In the genomic region with DNA sequence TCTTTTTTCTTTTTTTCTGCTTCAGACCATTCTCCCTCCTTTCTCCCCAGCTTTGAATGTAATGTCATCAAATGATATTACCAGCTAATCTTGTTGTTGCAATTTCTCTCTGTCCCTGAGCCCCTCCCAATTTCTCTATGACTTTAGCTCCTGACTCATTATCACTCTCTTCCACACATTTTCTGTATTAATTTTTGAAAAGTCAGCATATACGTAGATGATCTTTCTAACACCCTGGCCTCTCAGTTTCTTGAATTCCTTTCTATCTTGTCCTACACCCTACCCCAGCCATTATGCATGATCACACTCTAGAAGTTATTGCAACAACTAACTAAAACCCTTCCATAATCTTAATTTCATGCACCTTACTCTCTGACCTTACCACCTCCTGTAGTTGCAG, we compare ENCODE assay signal across 11 cellular contexts. TPM values are rescaled to one million over a fixed set of nuclear protein-coding genes. Genes with fewer than 3 reads are reported as not detected.
"Had no signal": no experiment of that assay in that cellular context is flagged by ENCODE, and none has a peak within 500 bp of the region (broad histone marks: within the 10 kb centered on the region; RNA-seq: fewer than 3 reads in every experiment).

No MANE protein-coding gene starts in this region.

- H3K27ac ChIP-seq: GM23248 had no signal

- DNase-seq: GM23248, GOT3, H7, H9, HCEC 1CT, HFFc6 had no signal

- ATAC-seq: GM23338, HCT116 had no signal

- H3K4me2 ChIP-seq: GM23338 had no signal

- H3K4me3 ChIP-seq: GM23248, GM23338, HAP-1 had no signal

- H3K9me3 ChIP-seq: HAP-1 had no signal

- H3K36me3 ChIP-seq: HAP-1 had no signal

- H2AFZ ChIP-seq: GM23248, GM23338 had no signal

- H3K4me1 ChIP-seq: HAP-1 had no signal

- FAIRE-seq: H1, H54 had no signal

- H3K9ac ChIP-seq: GM23248 had no signal

RNA-seq across cellular contexts. Expression of a gene that starts 13.1 kb away (rescaled TPM):
- total RNA-seq: HFFc6 had no signal
- polyA plus RNA-seq: GM23248 had no signal
